14 cellular contexts compared by ENCODE assay signal in the genomic region with DNA sequence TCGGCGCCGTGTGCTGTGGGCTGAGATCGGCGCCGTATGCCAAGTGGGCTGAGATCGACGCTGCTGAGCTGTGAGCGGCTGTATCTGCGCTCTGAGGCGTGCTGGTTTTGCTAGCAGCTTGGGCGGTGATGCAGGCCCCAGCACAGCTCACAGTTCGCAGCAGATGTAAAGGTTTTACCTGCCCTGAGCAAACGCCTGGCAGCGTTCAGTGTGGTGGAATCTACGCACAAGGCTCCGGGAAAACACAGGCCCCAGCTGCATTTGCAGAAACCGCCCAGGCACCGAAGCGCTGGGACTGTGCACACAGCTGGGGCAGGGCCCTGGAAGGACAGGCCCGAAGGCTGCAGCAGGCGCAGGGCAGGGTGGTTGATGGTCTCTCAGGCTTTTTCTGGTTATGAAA.
"Had no signal": no experiment of that assay in that cellular context is flagged by ENCODE, and none has a peak within 500 bp of the region (broad histone marks: within the 10 kb centered on the region; RNA-seq: fewer than 3 reads in every experiment).

No MANE protein-coding gene starts in this region.

- H3K4me3 ChIP-seq: ascending aorta, breast epithelium, ovary, tibial nerve, vagina had no signal

- H3K27ac ChIP-seq: ascending aorta, epithelial cell of prostate, ovary, vagina had no signal

- H3K9me3 ChIP-seq: ascending aorta, breast epithelium, ovary, tibial nerve, vagina had no signal

- H3K27ac Mint-ChIP-seq: activated naive CD8-positive, alpha-beta T cell treated with anti-CD3 and anti-CD28 coated beads, Interleukin-2, amount 50 U/mL, for 24 hours; effector memory CD8-positive, alpha-beta T cell had no signal

- H3K9me3 Mint-ChIP-seq: activated naive CD8-positive, alpha-beta T cell treated with anti-CD3 and anti-CD28 coated beads, Interleukin-2, amount 50 U/mL, for 24 hours; effector memory CD8-positive, alpha-beta T cell; nephron had no signal

- DNase-seq: activated naive CD4-positive, alpha-beta T cell treated with Interleukin-2 at 50 U/mL for 16 hours; activated naive CD8-positive, alpha-beta T cell treated with anti-CD3 and anti-CD28 coated beads, Interleukin-2, amount 50 U/mL, for 24 hours; dermis blood vessel endothelial cell; effector memory CD8-positive, alpha-beta T cell; stimulated activated CD4-positive, alpha-beta T cell treated with anti-CD3 and anti-CD28 coated beads, Interleukin-4, amount 100 ng/mL, for 24 hours; stimulated activated naive CD4-positive, alpha-beta T cell had no signal

- H3K27me3 Mint-ChIP-seq: activated naive CD8-positive, alpha-beta T cell treated with anti-CD3 and anti-CD28 coated beads, Interleukin-2, amount 50 U/mL, for 24 hours had no signal

- H3K4me3 Mint-ChIP-seq: activated naive CD8-positive, alpha-beta T cell treated with anti-CD3 and anti-CD28 coated beads, Interleukin-2, amount 50 U/mL, for 24 hours; effector memory CD8-positive, alpha-beta T cell had no signal

- H3K36me3 ChIP-seq: ascending aorta, breast epithelium, ovary, tibial nerve, vagina had no signal

- ATAC-seq: activated naive CD8-positive, alpha-beta T cell treated with anti-CD3 and anti-CD28 coated beads, Interleukin-2, amount 50 U/mL, for 24 hours; effector memory CD8-positive, alpha-beta T cell; left lobe of liver had no signal

- H3K4me1 ChIP-seq: ascending aorta, vagina had no signal

- H3K4me1 Mint-ChIP-seq: activated naive CD8-positive, alpha-beta T cell treated with anti-CD3 and anti-CD28 coated beads, Interleukin-2, amount 50 U/mL, for 24 hours had no signal
